ENCODE assay signal across 1 cellular context in genomic region chrX:53481093-53481492, GRCh38.
TF ChIP-seq lines count a peak whose summit lies in the region.

No MANE protein-coding gene starts in this region.

TF ChIP-seq in K562, 482 proteins besides CTCF, POLR2A, EP300 and RAD21:
- TF ChIP-seq CTCFL (IDR thresholded peaks at IDR 0.05; ENCODE audit: borderline replicate concordance, insufficient read depth, low read depth, low read length, poor library complexity, severe bottlenecking) (peak; percentile 55), SMC3 (conservative IDR thresholded peaks at IDR 0.05; ENCODE audit: insufficient read depth, low read depth, low read length) (0 out of 2 replicates have a peak, but pooled peaks have one; percentile 8), ZNF589 (CRISPR knock-in tag; IDR thresholded peaks at IDR 0.05; ENCODE audit: low read depth) (no peak)
